ENCODE assay signal across 9 cellular contexts in the genomic region with DNA sequence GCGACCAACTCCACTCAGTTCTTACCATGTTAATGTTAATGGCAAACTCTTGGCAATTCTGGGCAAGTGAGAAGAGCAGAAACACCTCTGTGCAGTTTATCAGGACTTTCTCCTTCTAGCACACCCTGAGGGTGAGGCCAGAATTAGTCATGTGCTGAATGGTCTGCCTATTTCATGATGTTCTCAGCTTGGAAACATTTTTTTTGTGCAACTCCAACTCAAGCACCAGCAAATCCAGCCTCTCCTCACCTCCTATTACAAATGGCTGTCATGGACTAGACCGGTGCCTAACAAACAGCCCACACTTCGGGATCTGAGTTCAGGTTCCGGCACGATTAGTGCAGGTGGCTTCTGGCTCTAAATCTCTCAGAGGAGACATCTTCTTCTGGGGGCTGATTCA.
DNase-seq lines count a peak whose midpoint lies in the region; FAIRE-seq and TF ChIP-seq lines count a peak whose summit lies in the region.
"Had no signal": no experiment of that assay in that cellular context is flagged by ENCODE, and none has a peak within 500 bp of the region (broad histone marks: within the 10 kb centered on the region; RNA-seq: fewer than 3 reads in every experiment).

No MANE protein-coding gene starts in this region.

- dilution Hi-C loops in keratinocyte (cut with MboI; ENCODE audit: extremely low pct_ligation_motif_present, low sequenced_read_pairs): no loop called here

- H3K9ac ChIP-seq in keratinocyte (ENCODE audit: control insufficient read depth, extremely low read depth, insufficient read depth, low read length) (peak overlapping the region; percentile 97), stomach smooth muscle (ENCODE audit: low read length in 2 of 2) (peak overlapping the region; percentile 80 to 84)

- H3K27me3 ChIP-seq in brain microvascular endothelial cell (replicated peaks) (no peaks in the 10 kb centered on the region), keratinocyte (ENCODE audit: control insufficient read depth, extremely low read depth, insufficient read depth, low read length) (no peaks in the 10 kb centered on the region), stomach smooth muscle (ENCODE audit: control insufficient read depth in 1 of 2, insufficient read depth in 2 of 2, low read length in 2 of 2) (no peaks in the 10 kb centered on the region)

- FAIRE-seq in H54 (lab: Jason Lieb, UNC): peak; percentile 71
- FAIRE-seq in keratinocyte (lab: Jason Lieb, UNC): peak; percentile 99

- H3K27ac ChIP-seq in brain microvascular endothelial cell (peak overlapping the region; percentile 92), keratinocyte (ENCODE audit: control insufficient read depth, insufficient read depth, low read length) (peak overlapping the region; percentile 100), stomach smooth muscle (ENCODE audit: low read length) (peak overlapping the region; percentile 99)

- H3K36me3 ChIP-seq in brain microvascular endothelial cell (replicated peaks): no peaks in the 10 kb centered on the region
- no peaks in the 10 kb centered on the region for H3K36me3 ChIP-seq in keratinocyte (ENCODE audit: control insufficient read depth in 2 of 2, extremely low read depth in 1 of 2, insufficient read depth in 2 of 2, low read length in 2 of 2)
- H3K36me3 ChIP-seq in stomach smooth muscle (ENCODE audit: control insufficient read depth in 2 of 2, insufficient read depth in 2 of 2, low read length in 2 of 2): no peaks in the 10 kb centered on the region

- no peak overlapping the region for H3K4me3 ChIP-seq in brain microvascular endothelial cell (ENCODE audit: low read depth, low read length)
- H3K4me3 ChIP-seq in keratinocyte (ENCODE audit: control insufficient read depth in 2 of 3, extremely low read depth in 1 of 3, insufficient read depth in 2 of 3, low read depth in 1 of 3, low read length in 3 of 3): peak overlapping the region; percentile 3 to 58 (median 24)
- H3K4me3 ChIP-seq in stomach smooth muscle (ENCODE audit: low read length in 2 of 2): peak overlapping the region; percentile 12 to 22

- H4K20me1 ChIP-seq in keratinocyte (ENCODE audit: control insufficient read depth, extremely low read depth, insufficient read depth, low read length): no peaks in the 10 kb centered on the region

- no peaks in the 10 kb centered on the region for H3K9me3 ChIP-seq in keratinocyte (ENCODE audit: control insufficient read depth, low read depth, low read length)
- H3K9me3 ChIP-seq in stomach smooth muscle (ENCODE audit: control insufficient read depth in 2 of 2, low read length in 2 of 2): no peaks in the 10 kb centered on the region

- peak overlapping the region; percentile 92 for H3K4me2 ChIP-seq in keratinocyte (ENCODE audit: control insufficient read depth, extremely low read depth, insufficient read depth, low read depth, low read length)

- H3K4me1 ChIP-seq in keratinocyte (ENCODE audit: control insufficient read depth, extremely low read depth, insufficient read depth, low read length) (peaks cover 86% of the 10 kb centered on the region), stomach smooth muscle (ENCODE audit: control insufficient read depth, insufficient read depth, low read length) (peaks cover 74% of the 10 kb centered on the region)

- H3K9me1 ChIP-seq in keratinocyte (ENCODE audit: control insufficient read depth, extremely low read depth, insufficient read depth, low read length): no peaks in the 10 kb centered on the region

- DNase-seq in H54 (ENCODE audit: insufficient read length, low spot score) (no peak), brain microvascular endothelial cell (peak; percentile 60), keratinocyte (ENCODE audit: low read depth, low spot score) (peak; percentile 77), DMS53 (lab: John Stamatoyannopoulos, UW) (no peak), globus pallidus (ENCODE audit: low spot score) (no peak), CD1c-positive myeloid dendritic cell (ENCODE audit: extremely low spot score) (no peak)
- no peak for DNase-seq in stimulated activated CD8-positive, alpha-beta memory T cell treated with anti-CD3 and anti-CD28 coated beads, Interleukin-4, amount 100 ng/mL, for 48 hours
- DNase-seq: activated naive CD4-positive, alpha-beta T cell treated with anti-CD3 and anti-CD28 coated beads, Interleukin-2, amount 50 U/mL, for 16 hours had no signal

- no peaks in the 10 kb centered on the region for H3K79me2 ChIP-seq in keratinocyte (ENCODE audit: control insufficient read depth, insufficient read depth, low read length)

- in situ Hi-C loops in brain microvascular endothelial cell (cut with HindIII; ENCODE audit: low pct_ligation_motif_present, low sequenced_read_pairs): no loop called here

- TF ChIP-seq POLR2A in H54 (IDR thresholded peaks at IDR 0.05; ENCODE audit: low read depth, low read length): no peak

- no peak overlapping the region for H2AFZ ChIP-seq in keratinocyte (ENCODE audit: control insufficient read depth, low read length)

- TF ChIP-seq CTCF in brain microvascular endothelial cell (IDR thresholded peaks at IDR 0.05; ENCODE audit: low read depth, low read length, missing control alignments) (no peak), keratinocyte (optimal IDR thresholded peaks at IDR 0.05 in 1 of 3, IDR thresholded peaks at IDR 0.05 in 1 of 3, conservative IDR thresholded peaks at IDR 0.05 in 1 of 3; ENCODE audit: extremely low read depth in 1 of 3, insufficient read depth in 2 of 3, low read length in 3 of 3) (no peak)

Comparison
In these comparisons a context has a peak if more than half of its experiments do, and no peak if none do; other contexts are left out.
1. DNase-seq: peak in brain microvascular endothelial cell (single experiment) and keratinocyte (single experiment); none in H54 (single experiment), DMS53 (single experiment), globus pallidus (single experiment), CD1c-positive myeloid dendritic cell (single experiment) and stimulated activated CD8-positive, alpha-beta memory T cell treated with anti-CD3 and anti-CD28 coated beads, Interleukin-4, amount 100 ng/mL, for 48 hours (single experiment).
2. Peak in every context shown above with its lines, with median percentiles within 50 percentile points of each other: H3K27ac ChIP-seq.